1 cellular context compared by ENCODE assay signal in genomic region chr2:53744395-53745065, GRCh38.
TF ChIP-seq lines count a peak whose summit lies in the region.

No MANE protein-coding gene starts in this region.

TF ChIP-seq in IMR-90, 13 proteins besides CTCF, POLR2A, EP300 and RAD21:
- no peak for TF ChIP-seq ELK1 (IDR thresholded peaks at IDR 0.05; ENCODE audit: borderline replicate concordance, low read depth, low read length)
- no peak for TF ChIP-seq MXI1 (IDR thresholded peaks at IDR 0.05; ENCODE audit: borderline replicate concordance, low read depth, low read length)
- peak; percentile 15; the same call in 1 of the 2 replicates for TF ChIP-seq MAFK (IDR thresholded peaks at IDR 0.05; ENCODE audit: low read depth, low read length)
- TF ChIP-seq BHLHE40 (IDR thresholded peaks at IDR 0.05; ENCODE audit: low read depth, low read length) = no peak
- TF ChIP-seq CEBPB (IDR thresholded peaks at IDR 0.05; ENCODE audit: low read depth, low read length) = no peak
- TF ChIP-seq RFX5 (IDR thresholded peaks at IDR 0.05; ENCODE audit: low read depth, low read length) = no peak
